8 cellular contexts compared by ENCODE assay signal in the genomic region with DNA sequence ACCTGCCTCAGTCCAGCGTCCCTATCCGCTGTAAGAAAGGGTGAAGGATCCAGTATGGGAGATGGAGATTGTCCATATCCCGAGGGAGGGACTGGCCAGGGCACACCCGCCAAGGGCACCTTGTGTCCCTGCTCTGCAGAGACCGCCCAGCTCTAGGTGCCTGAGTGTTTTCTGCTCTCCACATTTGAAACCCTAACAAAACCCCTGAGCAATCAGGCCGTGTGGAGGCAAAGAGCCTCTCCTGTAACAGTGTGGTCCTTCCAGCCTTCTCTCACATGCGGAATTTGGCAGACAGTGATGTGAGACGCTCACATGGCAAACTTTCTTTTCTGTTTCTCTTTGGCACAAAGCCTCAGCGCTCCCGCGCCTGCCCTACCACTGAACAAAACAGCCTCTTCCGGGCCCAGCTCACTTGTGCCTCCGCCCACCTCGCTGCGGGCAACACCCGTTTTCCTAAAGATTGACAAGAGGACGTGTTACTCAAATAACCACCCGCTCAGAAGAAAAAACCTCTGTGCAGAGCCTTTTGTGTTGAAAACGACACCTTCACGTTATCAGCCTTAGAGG.
DNase-seq lines count a peak whose midpoint lies in the region; ATAC-seq and TF ChIP-seq lines count a peak whose summit lies in the region.

No MANE protein-coding gene starts in this region.

- H3K9me3 Mint-ChIP-seq in brain (peaks cover 0 to 63% (median 11%) of the 10 kb centered on the region in 5 experiments), nephron (no peaks in the 10 kb centered on the region)

- H3K27me3 Mint-ChIP-seq in brain (peaks cover 3% of the 10 kb centered on the region), nephron (ENCODE audit: low read depth) (peaks cover 24% of the 10 kb centered on the region)

- DNase-seq in M059J (ENCODE audit: low read depth) (peak; percentile 11), UCSD-AML1 (lab: John Stamatoyannopoulos, UW; ENCODE audit: unreplicated experiment) (peak; percentile 16), RKO (ENCODE audit: low spot score) (no peak), NCI-H1092 (lab: John Stamatoyannopoulos, UW) (no peak), SW 1271 (lab: John Stamatoyannopoulos, UW) (no peak)
- peak; percentile 77 for DNase-seq in stimulated activated naive CD8-positive, alpha-beta T cell treated with anti-CD3 and anti-CD28 coated beads, Interleukin-15, Interleukin-2, amounts not matched to agents 100 U/mL and 50 U/mL, for 24 hours

- TF ChIP-seq CTCF in brain (conservative IDR thresholded peaks at IDR 0.05), result no peak
- TF ChIP-seq CTCF in nephron (IDR thresholded peaks at IDR 0.05; ENCODE audit: unreplicated experiment in 3 of 3), result no peak

- H3K4me3 Mint-ChIP-seq in brain (peak overlapping the region in 3 of 5 experiments; percentile 39 to 73 (median 73)), nephron (peak overlapping the region; percentile 31 to 58 (median 47))

- H3K36me3 Mint-ChIP-seq in brain (no peaks in the 10 kb centered on the region), nephron (ENCODE audit: low read depth) (no peaks in the 10 kb centered on the region)

- H3K27ac Mint-ChIP-seq in brain, result peak overlapping the region in 3 of 5 experiments; percentile 41 to 93 (median 86)
- peak overlapping the region; percentile 20 to 69 (median 28) for H3K27ac Mint-ChIP-seq in nephron

- H3K4me1 Mint-ChIP-seq in brain (peaks cover 39% of the 10 kb centered on the region), nephron (peaks cover 11% of the 10 kb centered on the region)

- peak; percentile 92 for ATAC-seq in stimulated activated naive CD8-positive, alpha-beta T cell treated with anti-CD3 and anti-CD28 coated beads, Interleukin-15, Interleukin-2, amounts not matched to agents 100 U/mL and 50 U/mL, for 24 hours

Comparison
In these comparisons a context has a peak if more than half of its experiments do, and no peak if none do; other contexts are left out.
1. DNase-seq: peak in M059J (single experiment), UCSD-AML1 (single experiment) and stimulated activated naive CD8-positive, alpha-beta T cell treated with anti-CD3 and anti-CD28 coated beads, Interleukin-15, Interleukin-2, amounts not matched to agents 100 U/mL and 50 U/mL, for 24 hours (single experiment); none in RKO (single experiment), NCI-H1092 (single experiment) and SW 1271 (0 of 2).